26 cellular contexts compared by ENCODE assay signal in the genomic region with DNA sequence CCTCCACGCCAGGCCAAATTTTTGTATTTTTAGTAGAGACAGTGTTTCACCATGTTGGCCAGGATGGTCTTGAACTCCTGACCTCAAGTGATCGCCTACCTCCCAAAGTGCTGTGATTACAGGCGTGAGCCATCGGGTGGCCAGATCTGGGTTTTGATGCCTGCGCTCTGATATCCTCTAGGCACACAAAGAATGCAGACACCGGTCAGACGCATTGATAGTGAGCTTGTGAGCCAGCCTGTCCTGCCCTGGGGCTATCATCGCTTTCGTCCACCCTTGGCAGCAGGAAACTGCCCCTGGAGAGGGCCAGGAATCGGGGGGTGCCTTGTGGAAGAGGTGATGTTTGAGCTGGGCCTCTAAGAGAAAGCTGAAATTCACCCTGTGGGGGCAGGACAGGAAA. TPM values are rescaled to one million over a fixed set of nuclear protein-coding genes. Genes with fewer than 3 reads are reported as not detected.
DNase-seq lines count a peak whose midpoint lies in the region; ATAC-seq and TF ChIP-seq lines count a peak whose summit lies in the region.
"Had no signal": no experiment of that assay in that cellular context is flagged by ENCODE, and none has a peak within 500 bp of the region (broad histone marks: within the 10 kb centered on the region; RNA-seq: fewer than 3 reads in every experiment).

No MANE protein-coding gene starts in this region.

- no peak overlapping the region for H3K14ac ChIP-seq in mesenchymal stem cell (ENCODE audit: low read length in 2 of 2)

- intact Hi-C loops in Caco-2 (cut with micrococcal nuclease; ENCODE audit: unreplicated experiment): no loop called here

- H4K8ac ChIP-seq in mesenchymal stem cell (ENCODE audit: low read length): no peak overlapping the region

- H2BK120ac ChIP-seq in mesenchymal stem cell (ENCODE audit: low read depth, low read length): no peak overlapping the region

- H3K79me1 ChIP-seq in mesenchymal stem cell (replicated peaks; ENCODE audit: low read length, poor library complexity, severe bottlenecking): peaks cover 21% of the 10 kb centered on the region

- H3K36me3 Mint-ChIP-seq in Caco-2 (ENCODE audit: insufficient read depth, unreplicated experiment) (peaks cover 12% of the 10 kb centered on the region), WTC11 (peaks cover 27% of the 10 kb centered on the region)
- H3K36me3 Mint-ChIP-seq: natural killer cell had no signal

- H3K27ac Mint-ChIP-seq in Caco-2 (ENCODE audit: unreplicated experiment) (peak overlapping the region; percentile 76), WTC11 (peak overlapping the region; percentile 90)
- H3K27ac Mint-ChIP-seq: activated CD8-positive, alpha-beta T cell treated with anti-CD3 and anti-CD28 coated beads, Interleukin-2, amount 10 ng/mL, durations not matched to agents 7 days and 5 days; activated T-cell treated with anti-CD3 and anti-CD28 coated beads, Interleukin-2, amount 50 U/mL, for 24 hours; natural killer cell had no signal

- no peak overlapping the region for H2BK12ac ChIP-seq in mesenchymal stem cell (ENCODE audit: low read length in 2 of 2)

- no peaks in the 10 kb centered on the region for H3K9me3 ChIP-seq in Caco-2
- H3K9me3 ChIP-seq in mesenchymal stem cell (ENCODE audit: control insufficient read depth, low read length): no peaks in the 10 kb centered on the region
- H3K9me3 ChIP-seq: body of pancreas, prostate gland, SJCRH30 had no signal

- CTCF ChIA-PET in Caco-2 (lab: Charles Lee) (interaction anchor here (0.6 kb wide), 1 partner anchor 20 kb away, joined by 5 read pairs; no protein-coding TSS in a partner anchor), WTC11 (lab: Charles Lee) (interaction anchor here (0.7 to 4.7 kb wide), 6 partner anchors 21 to 861 kb away, joined by 3 to 20 read pairs (median 4); no protein-coding TSS in a partner anchor)

- H3K4ac ChIP-seq in mesenchymal stem cell (ENCODE audit: low read depth in 1 of 2, low read length in 2 of 2): no peak overlapping the region

- no peak for ATAC-seq in WTC11
- no peak for ATAC-seq in GM19324 (IDR thresholded peaks at IDR 0.05; ENCODE audit: low FRiP score, unreplicated experiment)
- ATAC-seq: activated CD8-positive, alpha-beta T cell treated with anti-CD3 and anti-CD28 coated beads, Interleukin-2, amount 10 ng/mL, durations not matched to agents 7 days and 5 days; body of pancreas; natural killer cell had no signal

- TF ChIP-seq CTCF in Caco-2 (IDR thresholded peaks at IDR 0.05; ENCODE audit: insufficient read depth in 1 of 2, low read depth in 1 of 2, low read length in 1 of 2, severe bottlenecking in 1 of 2, unreplicated experiment in 1 of 2) (no peak), WTC11 (IDR thresholded peaks at IDR 0.05) (no peak)

- no peak overlapping the region for H3K4me3 ChIP-seq in Caco-2 (ENCODE audit: low read depth, low read length)
- no peak overlapping the region for H3K4me3 ChIP-seq in H7 (ENCODE audit: insufficient read depth, low read depth, low read length)
- no peak overlapping the region for H3K4me3 ChIP-seq in mesenchymal stem cell (ENCODE audit: insufficient read depth in 1 of 2, low read depth in 1 of 2, low read length in 2 of 2)
- H3K4me3 ChIP-seq: body of pancreas, prostate gland, SJCRH30, skin epidermis had no signal

- H3K4me3 Mint-ChIP-seq in Caco-2 (ENCODE audit: unreplicated experiment) (no peak overlapping the region), WTC11 (no peak overlapping the region)
- H3K4me3 Mint-ChIP-seq: activated CD8-positive, alpha-beta T cell treated with anti-CD3 and anti-CD28 coated beads, Interleukin-2, amount 10 ng/mL, durations not matched to agents 7 days and 5 days; activated T-cell treated with anti-CD3 and anti-CD28 coated beads, Interleukin-2, amount 50 U/mL, for 24 hours; natural killer cell had no signal

- BruUV-seq in Caco-2 (replicated peaks; lab: Mats Ljungman, UMichigan): no TSS peak

- no peak overlapping the region for H3K4me2 ChIP-seq in mesenchymal stem cell (ENCODE audit: low read length, poor library complexity, severe bottlenecking)

- H2BK5ac ChIP-seq in mesenchymal stem cell (ENCODE audit: low read depth, low read length, poor library complexity, severe bottlenecking): no peak overlapping the region

- no peaks in the 10 kb centered on the region for H3K9me3 Mint-ChIP-seq in Caco-2 (ENCODE audit: unreplicated experiment)
- no peaks in the 10 kb centered on the region for H3K9me3 Mint-ChIP-seq in WTC11
- H3K9me3 Mint-ChIP-seq: activated T-cell treated with anti-CD3 and anti-CD28 coated beads, Interleukin-2, amount 50 U/mL, for 24 hours; natural killer cell had no signal

- no peak overlapping the region for H3K18ac ChIP-seq in mesenchymal stem cell (ENCODE audit: low read depth in 1 of 2, low read length in 2 of 2)

- POLR2A ChIA-PET in Caco-2 (lab: Charles Lee) (no interaction called here), WTC11 (lab: Charles Lee) (interaction anchor here (0.5 to 0.7 kb wide), 2 partner anchors 11 to 74 kb away, joined by 3 to 7 read pairs; no protein-coding TSS in a partner anchor)

- H3K27me3 ChIP-seq in Caco-2 (replicated peaks; ENCODE audit: control insufficient read depth, insufficient read depth, low read length): no peaks in the 10 kb centered on the region
- H3K27me3 ChIP-seq in H7 (ENCODE audit: control insufficient read depth, insufficient read depth, low read length): no peaks in the 10 kb centered on the region
- H3K27me3 ChIP-seq in mesenchymal stem cell (ENCODE audit: control insufficient read depth in 1 of 2, insufficient read depth in 1 of 2, low read length in 2 of 2): peaks cover 0 to 2% of the 10 kb centered on the region in 2 experiments
- H3K27me3 ChIP-seq: body of pancreas, SJCRH30 had no signal

- H3K27me3 Mint-ChIP-seq in Caco-2 (ENCODE audit: insufficient read depth, unreplicated experiment) (no peaks in the 10 kb centered on the region), WTC11 (ENCODE audit: low read depth) (no peaks in the 10 kb centered on the region)

- DNase-seq in Caco-2 (peak; percentile 57 to 65), H7 (peak; percentile 64), WTC11 (ENCODE audit: low spot score) (no peak), islet precursor cell (peak; percentile 90), mesenchymal stem cell (no peak), OCI-M1 (lab: John Stamatoyannopoulos, UW) (no peak)
- DNase-seq in stimulated activated CD4-positive, alpha-beta T cell treated with anti-CD3 and anti-CD28 coated beads, Interleukin-1b, Interleukin-23, amount 100 ng/mL, for 48 hours: no peak
- DNase-seq: activated CD8-positive, alpha-beta T cell treated with anti-CD3 and anti-CD28 coated beads, Interleukin-2, amount 10 ng/mL, durations not matched to agents 7 days and 5 days; activated naive CD4-positive, alpha-beta T cell treated with anti-CD3 and anti-CD28 coated beads, Interleukin-2, amount 50 U/mL, for 16 hours; activated T-cell treated with anti-CD3 and anti-CD28 coated beads, Interleukin-2, amount 50 U/mL, for 24 hours; body of pancreas; cortex of kidney; hypothalamus; natural killer cell; NCI-H1105 treated with DMSO at 0.1 percent for 48 hours; NCI-H69; SJCRH30; stimulated activated CD4-positive, alpha-beta T cell treated with anti-CD3 and anti-CD28 coated beads, Interleukin-4, amount 100 ng/mL, for 24 hours; substantia nigra; T-helper 2 cell had no signal

- H2AK5ac ChIP-seq in mesenchymal stem cell (ENCODE audit: low read length, severe bottlenecking): no peak overlapping the region

- H3K23ac ChIP-seq in mesenchymal stem cell (ENCODE audit: low read length in 2 of 2): no peak overlapping the region

- H2AFZ ChIP-seq in mesenchymal stem cell (ENCODE audit: low read depth, low read length): no peak overlapping the region

- H3K36me3 ChIP-seq in Caco-2 (ENCODE audit: control insufficient read depth, insufficient read depth, low read length): no peaks in the 10 kb centered on the region
- H3K36me3 ChIP-seq in H7 (replicated peaks; ENCODE audit: control insufficient read depth, insufficient read depth, low read length): peaks cover 27% of the 10 kb centered on the region
- H3K36me3 ChIP-seq in mesenchymal stem cell (ENCODE audit: control insufficient read depth in 1 of 2, insufficient read depth in 2 of 2, low read depth in 1 of 2, low read length in 2 of 2): peaks cover 7 to 38% of the 10 kb centered on the region in 2 experiments
- H3K36me3 ChIP-seq: prostate gland, SJCRH30 had no signal

- H3K27ac ChIP-seq in mesenchymal stem cell (ENCODE audit: low read length, poor library complexity, severe bottlenecking): no peak overlapping the region
- H3K27ac ChIP-seq: body of pancreas, C4-2B, prostate gland, SJCRH30 had no signal

- H3K9ac ChIP-seq in mesenchymal stem cell (ENCODE audit: low read length): no peak overlapping the region

- H4K91ac ChIP-seq in mesenchymal stem cell (ENCODE audit: low read length): no peak overlapping the region

- H3K4me1 ChIP-seq in Caco-2 (peaks cover 34% of the 10 kb centered on the region), mesenchymal stem cell (ENCODE audit: control insufficient read depth, insufficient read depth, low read depth, low read length) (peaks cover 33% of the 10 kb centered on the region)

- no peak overlapping the region for H2BK15ac ChIP-seq in mesenchymal stem cell (ENCODE audit: low read depth, poor library complexity, severe bottlenecking)

- peaks cover 35% of the 10 kb centered on the region for H3K4me1 Mint-ChIP-seq in Caco-2 (ENCODE audit: low read depth, unreplicated experiment)
- H3K4me1 Mint-ChIP-seq in WTC11: peaks cover 30% of the 10 kb centered on the region
- H3K4me1 Mint-ChIP-seq: natural killer cell had no signal

- WGBS in mesenchymal stem cell: 80% methylated on average over 10 of the region's 10 CpGs

TF ChIP-seq in WTC11, 78 proteins besides CTCF, POLR2A, EP300 and RAD21 (continues in another document):
- TF ChIP-seq GTF2I (CRISPR knock-in tag; conservative IDR thresholded peaks at IDR 0.05): no peak

RNA-seq across cellular contexts. Expression of gene FBLIM1, which starts 4.0 kb away (rescaled TPM):
- total RNA-seq in Caco-2 (2022) (3.6 and 5.5 TPM in 2 replicates), WTC11 (2021) (70.9 to 78.3 TPM (median 76.6 TPM) in 3 replicates)
- total RNA-seq in H7 (2014; rRNA removed; shearing (Covaris generic)): 91.0 and 95.6 TPM in 2 replicates
- 112 TPM for polyA plus RNA-seq in mesenchymal stem cell (2013, experiment 1 of 2)
- 108 TPM for polyA plus RNA-seq in mesenchymal stem cell (2013, experiment 2 of 2)
- total RNA-seq: activated CD8-positive, alpha-beta T cell treated with anti-CD3 and anti-CD28 coated beads, Interleukin-2, amount 10 ng/mL, durations not matched to agents 7 days and 5 days had no signal

RNA-seq across cellular contexts. Expression of gene TMEM82, which starts 20.2 kb away (rescaled TPM):
- total RNA-seq in Caco-2 (2022): 2.7 and 3.5 TPM in 2 replicates
- total RNA-seq in H7 (2014; rRNA removed; shearing (Covaris generic)): 1.00 and 2.2 TPM in 2 replicates
- 0.48 to 1.4 TPM (median 0.94 TPM) in 3 replicates for total RNA-seq in WTC11 (2021)
- polyA plus RNA-seq in mesenchymal stem cell (2013, experiment 1 of 2): not detected
- not detected for polyA plus RNA-seq in mesenchymal stem cell (2013, experiment 2 of 2)
- total RNA-seq: activated CD8-positive, alpha-beta T cell treated with anti-CD3 and anti-CD28 coated beads, Interleukin-2, amount 10 ng/mL, durations not matched to agents 7 days and 5 days; body of pancreas; HT-29; kidney epithelial cell; natural killer cell; prostate gland; SJCRH30 had no signal

RNA-seq across cellular contexts. Expression of gene SLC25A34, which starts 26.5 kb away (rescaled TPM):
- total RNA-seq in Caco-2 (2022) (0.49 and 1.1 TPM in 2 replicates), WTC11 (2021) (0.82 to 2.0 TPM (median 1.1 TPM) in 3 replicates)
- total RNA-seq in H7 (2014; rRNA removed; shearing (Covaris generic)): 0.70 and 1.7 TPM in 2 replicates
- polyA plus RNA-seq in mesenchymal stem cell (2013, experiment 1 of 2): 0.32 TPM
- polyA plus RNA-seq in mesenchymal stem cell (2013, experiment 2 of 2): 0.27 TPM
- total RNA-seq: HT-29 had no signal

RNA-seq across cellular contexts. Expression of gene UQCRHL, which starts 44.9 kb away (rescaled TPM):
- total RNA-seq in Caco-2 (2022) (1.8 and 1.9 TPM in 2 replicates), WTC11 (2021) (2.6 to 3.8 TPM (median 2.7 TPM) in 3 replicates)
- 9.3 and 14.5 TPM in 2 replicates for total RNA-seq in H7 (2014; rRNA removed; shearing (Covaris generic))
- polyA plus RNA-seq in mesenchymal stem cell (2013, experiment 1 of 2): 1.9 TPM
- 2.1 TPM for polyA plus RNA-seq in mesenchymal stem cell (2013, experiment 2 of 2)

Comparison
In these comparisons a context has a peak if more than half of its experiments do, and no peak if none do; other contexts are left out.
1. DNase-seq: peak in Caco-2 (2 of 2), H7 (single experiment) and islet precursor cell (single experiment); none in WTC11 (single experiment), mesenchymal stem cell (single experiment), stimulated activated CD4-positive, alpha-beta T cell treated with anti-CD3 and anti-CD28 coated beads, Interleukin-1b, Interleukin-23, amount 100 ng/mL, for 48 hours (single experiment) and OCI-M1 (single experiment).
2. RNA of gene FBLIM1, which starts 4.0 kb away (total RNA-seq): 91.0 to 95.6 TPM in H7 and 70.9 to 78.3 TPM in WTC11; 3.6 to 5.5 TPM in Caco-2; every median in the first group is over 10 times any median in the second.